In the genomic region with DNA sequence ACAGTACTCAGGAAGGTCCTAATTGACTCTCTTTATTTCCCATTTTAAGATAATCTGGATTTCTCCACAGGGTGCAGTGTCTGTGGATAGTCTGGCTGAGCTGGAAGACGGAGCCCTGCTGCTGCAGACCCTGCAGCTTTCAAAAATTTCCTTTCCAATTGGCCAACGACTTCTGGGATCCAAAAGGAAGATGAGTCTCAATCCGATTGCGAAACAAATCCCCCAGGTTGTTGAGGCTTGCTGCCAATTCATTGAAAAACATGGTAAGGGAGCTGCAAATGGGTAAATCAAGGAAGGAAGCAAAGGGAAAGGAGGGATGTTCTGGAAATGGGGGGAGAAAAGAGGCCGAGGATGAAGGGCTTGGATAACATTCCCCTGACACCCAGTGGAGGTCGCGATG, we compare ENCODE assay signal across 15 cellular contexts. TPM values are rescaled to one million over a fixed set of nuclear protein-coding genes. Genes with fewer than 3 reads are reported as not detected.
DNase-seq lines count a peak whose midpoint lies in the region; ATAC-seq and TF ChIP-seq lines count a peak whose summit lies in the region.
"Had no signal": no experiment of that assay in that cellular context is flagged by ENCODE, and none has a peak within 500 bp of the region (broad histone marks: within the 10 kb centered on the region; RNA-seq: fewer than 3 reads in every experiment).

No MANE protein-coding gene starts in this region.

- no peak overlapping the region for H3T11ph ChIP-seq in H9 (ENCODE audit: low read length)

- peak overlapping the region; percentile 90 for H3K4me2 ChIP-seq in H9 (ENCODE audit: insufficient read depth, insufficient read length, low read length)
- peak overlapping the region; percentile 71 for H3K4me2 ChIP-seq in neural progenitor cell
- no peak overlapping the region for H3K4me2 ChIP-seq in PC-9
- H3K4me2 ChIP-seq: A549 had no signal

- H3K36me3 Mint-ChIP-seq in H9 (ENCODE audit: insufficient read depth in 1 of 3, low read depth in 3 of 3) (peaks cover 3 to 16% (median 14%) of the 10 kb centered on the region in 3 experiments; a peak in 4 of 7 replicates), WTC11 (peaks cover 6% of the 10 kb centered on the region; the same call in 1 of the 2 replicates), neural progenitor cell (peaks cover 3% of the 10 kb centered on the region)
- H3K36me3 Mint-ChIP-seq: CD4-positive, alpha-beta memory T cell had no signal

- H4K8ac ChIP-seq in H9 (replicated peaks; ENCODE audit: insufficient read length, low read depth, low read length), result no peak overlapping the region

- H2BK120ac ChIP-seq in H9 (ENCODE audit: low read depth, low read length, poor library complexity, severe bottlenecking), result no peak overlapping the region

- H3K18ac ChIP-seq in H9 (ENCODE audit: insufficient read length, low read depth, low read length), result no peak overlapping the region

- CTCF ChIA-PET in WTC11 (lab: Charles Lee), result interaction anchor here (1.8 to 2.6 kb wide), 2 partner anchors 15 to 21 kb away, joined by 5 to 25 read pairs; no protein-coding TSS in a partner anchor
- CTCF ChIA-PET in PC-9 (lab: Charles Lee), result no interaction called here

- no TSS peak for BruUV-seq in PC-9 (replicated peaks; lab: Mats Ljungman, UMichigan)

- no peak overlapping the region for H2BK20ac ChIP-seq in H9 (ENCODE audit: low read depth, low read length, poor library complexity, severe bottlenecking)

- no peaks in the 10 kb centered on the region for H3K79me1 ChIP-seq in H9 (ENCODE audit: insufficient read depth, low read depth, low read length, poor library complexity, severe bottlenecking)

- H3K27ac ChIP-seq in H9 (ENCODE audit: insufficient read length, low read depth, low read length), result no peak overlapping the region
- H3K27ac ChIP-seq in neural progenitor cell, result no peak overlapping the region
- H3K27ac ChIP-seq in substantia nigra (ENCODE audit: low read depth, low read length, poor library complexity, severe bottlenecking), result no peak overlapping the region
- no peak overlapping the region for H3K27ac ChIP-seq in PC-9
- H3K27ac ChIP-seq: A549, C4-2B had no signal

- H3K9me3 Mint-ChIP-seq in H9 (peaks cover 10 to 19% of the 10 kb centered on the region in 2 experiments), WTC11 (peaks cover 15% of the 10 kb centered on the region), neural progenitor cell (peaks cover 16% of the 10 kb centered on the region)

- no peak overlapping the region for H2BK5ac ChIP-seq in H9 (ENCODE audit: insufficient read length, low read length)

- H3K4me3 Mint-ChIP-seq in H9 (peak overlapping the region; percentile 57 to 90), WTC11 (peak overlapping the region; percentile 77), neural progenitor cell (no peak overlapping the region)
- H3K4me3 Mint-ChIP-seq: CD4-positive, alpha-beta memory T cell had no signal

- H3K27ac Mint-ChIP-seq in H9, result no peak overlapping the region
- H3K27ac Mint-ChIP-seq in WTC11, result no peak overlapping the region
- H3K27ac Mint-ChIP-seq in neural progenitor cell, result no peak overlapping the region
- H3K27ac Mint-ChIP-seq: CD4-positive, alpha-beta memory T cell had no signal

- DNase-seq in H9 (no peak), WTC11 (ENCODE audit: low spot score) (no peak), neural progenitor cell (ENCODE audit: low spot score) (no peak), SKM-1 treated with dmso at 0.1 percent for 144 hours (lab: John Stamatoyannopoulos, UW; ENCODE audit: unreplicated experiment) (no peak), substantia nigra (lab: John Stamatoyannopoulos, UW) (no peak), PC-9 (no peak), iPS-NIHi11 (ENCODE audit: low spot score) (no peak)
- DNase-seq: BE2C; CD4-positive, alpha-beta memory T cell; DMS79 had no signal

- H3K9me3 ChIP-seq in H9 (ENCODE audit: control insufficient read depth, low read depth, low read length), result no peaks in the 10 kb centered on the region
- H3K9me3 ChIP-seq in iPS-15b (ENCODE audit: control insufficient read depth, insufficient read depth, low read length), result no peaks in the 10 kb centered on the region
- no peaks in the 10 kb centered on the region for H3K9me3 ChIP-seq in neural progenitor cell (ENCODE audit: low read depth)
- no peaks in the 10 kb centered on the region for H3K9me3 ChIP-seq in PC-9 (ENCODE audit: insufficient read depth, low read depth)
- H3K9me3 ChIP-seq: A549, BE2C had no signal

- H4K5ac ChIP-seq in H9 (ENCODE audit: insufficient read length, low read depth, low read length), result no peak overlapping the region

- H4K20me1 ChIP-seq in H9 (ENCODE audit: control insufficient read depth, insufficient read depth, insufficient read length) (peaks cover 4% of the 10 kb centered on the region), neural progenitor cell (ENCODE audit: low read depth) (peaks cover 10% of the 10 kb centered on the region), PC-9 (ENCODE audit: insufficient read depth) (no peaks in the 10 kb centered on the region)

- TF ChIP-seq CTCF in H9 (conservative IDR thresholded peaks at IDR 0.05) (no peak), WTC11 (IDR thresholded peaks at IDR 0.05) (no peak), neural progenitor cell (IDR thresholded peaks at IDR 0.05) (no peak), PC-9 (conservative IDR thresholded peaks at IDR 0.05) (no peak)

- H3K79me2 ChIP-seq in H9 (ENCODE audit: insufficient read depth, low read length) (no peaks in the 10 kb centered on the region), neural progenitor cell (ENCODE audit: low read depth) (no peaks in the 10 kb centered on the region), PC-9 (ENCODE audit: low read depth) (no peaks in the 10 kb centered on the region)

- no peak overlapping the region for H2BK12ac ChIP-seq in H9 (ENCODE audit: insufficient read length, low read depth, low read length)

- no peak overlapping the region for H3K4ac ChIP-seq in H9 (ENCODE audit: low read depth, low read length)

- no peak overlapping the region for H3K9ac ChIP-seq in H9 (ENCODE audit: extremely low read depth, insufficient read length, low read length)
- H3K9ac ChIP-seq in iPS-15b (ENCODE audit: low read depth, low read length), result no peak overlapping the region
- no peak overlapping the region for H3K9ac ChIP-seq in neural progenitor cell

- intact Hi-C loops in PC-9 (cut with micrococcal nuclease; ENCODE audit: unreplicated experiment), result no loop called here

- POLR2A ChIA-PET in WTC11 (lab: Charles Lee) (no interaction called here), PC-9 (lab: Charles Lee; ENCODE audit: unreplicated experiment) (no interaction called here)

- WGBS in H9 (ENCODE audit: extremely low coverage, insufficient read length, low lambda C conversion rate), result no CpG with 5 or more reads among the region's 7 CpGs

- ATAC-seq in WTC11, result no peak
- ATAC-seq: A549, HCT116 had no signal

- H3K14ac ChIP-seq in H9 (ENCODE audit: insufficient read depth, low read length), result no peak overlapping the region

- H3K4me3 ChIP-seq in iPS-15b (ENCODE audit: low read depth, low read length), result peak overlapping the region; percentile 70
- peak overlapping the region; percentile 26 for H3K4me3 ChIP-seq in neural progenitor cell
- no peak overlapping the region for H3K4me3 ChIP-seq in PC-9
- H3K4me3 ChIP-seq: A549 had no signal

- H3F3A ChIP-seq in neural progenitor cell (ENCODE audit: low read depth) (peaks cover 12% of the 10 kb centered on the region), PC-9 (ENCODE audit: insufficient read depth, low read depth) (no peaks in the 10 kb centered on the region)

- no peaks in the 10 kb centered on the region for H3K9me2 ChIP-seq in PC-9 (ENCODE audit: insufficient read depth)

- H2AFZ ChIP-seq in H9 (ENCODE audit: low read length), result no peak overlapping the region
- H2AFZ ChIP-seq in neural progenitor cell (replicated peaks), result no peak overlapping the region
- H2AFZ ChIP-seq in PC-9, result no peak overlapping the region

- no peak overlapping the region for H3K56ac ChIP-seq in H9 (ENCODE audit: insufficient read length, low read depth, low read length)

- no peak overlapping the region for H4K91ac ChIP-seq in H9 (ENCODE audit: insufficient read length, low read depth, low read length)

- H3K4me1 Mint-ChIP-seq in H9 (peaks cover 32 to 37% of the 10 kb centered on the region in 2 experiments), WTC11 (peaks cover 26% of the 10 kb centered on the region), neural progenitor cell (peaks cover 23% of the 10 kb centered on the region)

- no peak overlapping the region for H2AK5ac ChIP-seq in H9 (ENCODE audit: insufficient read length, low read length)

- peaks cover 100% of the 10 kb centered on the region for H3K27me3 Mint-ChIP-seq in H9 (ENCODE audit: low read depth)
- peaks cover 100% of the 10 kb centered on the region for H3K27me3 Mint-ChIP-seq in WTC11 (ENCODE audit: low read depth)
- peaks cover 71% of the 10 kb centered on the region for H3K27me3 Mint-ChIP-seq in neural progenitor cell (ENCODE audit: insufficient read depth, low read depth)

- H3K4me1 ChIP-seq in H9 (ENCODE audit: insufficient read depth, low read length) (peaks cover 7% of the 10 kb centered on the region; the same call in 1 of the 2 replicates), iPS-15b (ENCODE audit: control insufficient read depth, insufficient read depth, low read length) (peaks cover 9% of the 10 kb centered on the region), neural progenitor cell (no peaks in the 10 kb centered on the region), PC-9 (replicated peaks; ENCODE audit: insufficient read depth) (no peaks in the 10 kb centered on the region)
- H3K4me1 ChIP-seq: A549, BE2C had no signal

- H3K27me3 ChIP-seq in H9 (ENCODE audit: insufficient read depth, low read length), result peaks cover 45% of the 10 kb centered on the region
- H3K27me3 ChIP-seq in iPS-15b (ENCODE audit: control insufficient read depth, insufficient read depth, low read length), result peaks cover 99% of the 10 kb centered on the region
- H3K27me3 ChIP-seq in neural progenitor cell, result peaks cover 91% of the 10 kb centered on the region
- no peaks in the 10 kb centered on the region for H3K27me3 ChIP-seq in PC-9 (ENCODE audit: insufficient read depth, low read depth)

- H3K36me3 ChIP-seq in iPS-15b (ENCODE audit: control insufficient read depth, insufficient read depth, low read length), result no peaks in the 10 kb centered on the region
- no peaks in the 10 kb centered on the region for H3K36me3 ChIP-seq in neural progenitor cell
- no peaks in the 10 kb centered on the region for H3K36me3 ChIP-seq in PC-9 (ENCODE audit: low read depth)
- H3K36me3 ChIP-seq: BE2C had no signal

- H3K23me2 ChIP-seq in H9 (ENCODE audit: insufficient read length, low read depth, low read length, poor library complexity, severe bottlenecking), result peaks cover 20% of the 10 kb centered on the region

- H3K23ac ChIP-seq in H9 (ENCODE audit: insufficient read length, low read depth, low read length), result no peak overlapping the region

- no peak overlapping the region for H2BK15ac ChIP-seq in H9 (ENCODE audit: low read depth, low read length)

TF ChIP-seq in WTC11, 78 proteins besides CTCF, POLR2A, EP300 and RAD21 (continues in another document):
- TF ChIP-seq NR3C1 (CRISPR knock-in tag; conservative IDR thresholded peaks at IDR 0.05; ENCODE audit: low read depth) (no peak), KAT7 (CRISPR knock-in tag; IDR thresholded peaks at IDR 0.05; ENCODE audit: borderline replicate concordance) (no peak), SOX15 (CRISPR knock-in tag; IDR thresholded peaks at IDR 0.05) (no peak)

RNA-seq across cellular contexts. Expression of a gene that starts 26.0 kb away (rescaled TPM):
- total RNA-seq in H9 (2021), result 0.13 and 0.37 TPM in 2 replicates
- total RNA-seq in WTC11 (2021), result 0.09 to 0.52 TPM (median 0.21 TPM) in 3 replicates
- total RNA-seq in neural progenitor cell (ENCODE audit: low replicate concordance), result 0.22 TPM in 1 of 2 replicates, not detected in the other
- total RNA-seq in PC-9 (2021), result not detected in 2 replicates
- total RNA-seq: CD4-positive, alpha-beta memory T cell; HepG2 had no signal
